12 cellular contexts compared by ENCODE assay signal in the genomic region with DNA sequence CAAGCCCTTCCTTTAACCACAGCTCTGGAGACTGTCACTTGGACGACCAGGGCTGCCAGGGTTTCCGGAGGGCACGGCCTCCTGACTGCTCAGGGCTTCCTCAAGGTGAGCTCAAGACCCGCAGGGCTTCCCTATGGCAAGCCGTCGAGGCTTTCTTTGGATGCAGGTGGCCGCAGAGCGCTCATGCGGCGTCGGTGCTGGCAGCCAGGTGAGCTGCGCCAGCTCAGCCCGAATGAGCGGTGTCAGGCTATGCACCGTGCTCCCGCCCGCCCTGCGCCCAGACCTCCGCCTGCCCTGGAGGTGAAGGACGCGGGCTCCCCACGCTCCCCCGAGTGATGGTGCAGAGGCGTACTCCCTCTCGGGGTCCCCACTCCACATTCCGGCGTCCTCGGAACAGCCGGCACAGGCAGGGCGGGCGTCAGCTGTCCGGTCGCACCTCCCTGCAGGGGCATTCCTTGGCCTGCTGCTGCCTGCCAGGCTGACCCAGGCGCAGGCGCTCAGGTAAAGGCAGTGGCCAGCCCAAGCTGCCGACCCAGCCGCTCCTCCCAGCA. TPM values are rescaled to one million over a fixed set of nuclear protein-coding genes. Genes with fewer than 3 reads are reported as not detected.
DNase-seq lines count a peak whose midpoint lies in the region; ATAC-seq and TF ChIP-seq lines count a peak whose summit lies in the region.
"Had no signal": no experiment of that assay in that cellular context is flagged by ENCODE, and none has a peak within 500 bp of the region (broad histone marks: within the 10 kb centered on the region; RNA-seq: fewer than 3 reads in every experiment).

No MANE protein-coding gene starts in this region.

- intact Hi-C loops in Right ventricle myocardium superior (cut with DNase I) (no loop called here), Right ventricle myocardium inferior (cut with DNase I) (no loop called here)

- TF ChIP-seq CTCF in fibroblast of villous mesenchyme (IDR thresholded peaks at IDR 0.05; ENCODE audit: insufficient read depth, low read depth, low read length), result no peak
- no peak for TF ChIP-seq CTCF in nephron progenitor cell (IDR thresholded peaks at IDR 0.05)
- TF ChIP-seq CTCF in GM10266 (IDR thresholded peaks at IDR 0.05; ENCODE audit: control insufficient read depth, insufficient read depth, low read depth, missing control alignments), result no peak

- H3K27ac Mint-ChIP-seq in nephron progenitor cell, result no peak overlapping the region
- H3K27ac Mint-ChIP-seq in activated T-cell treated with anti-CD3 and anti-CD28 coated beads, Interleukin-2, amount 50 U/mL, for 72 hours, result no peak overlapping the region
- H3K27ac Mint-ChIP-seq: activated naive CD8-positive, alpha-beta T cell treated with anti-CD3 and anti-CD28 coated beads, Interleukin-2, amount 10 ng/mL, durations not matched to agents 7 days and 5 days; T-helper 17 cell had no signal

- H3K4me3 Mint-ChIP-seq in nephron progenitor cell, result peak overlapping the region; percentile 87
- no peak overlapping the region for H3K4me3 Mint-ChIP-seq in activated T-cell treated with anti-CD3 and anti-CD28 coated beads, Interleukin-2, amount 50 U/mL, for 72 hours
- H3K4me3 Mint-ChIP-seq: T-helper 17 cell had no signal

- H3K27me3 Mint-ChIP-seq in nephron progenitor cell (ENCODE audit: low read depth, poor library complexity), result peaks cover 85% of the 10 kb centered on the region
- H3K27me3 Mint-ChIP-seq in activated T-cell treated with anti-CD3 and anti-CD28 coated beads, Interleukin-2, amount 50 U/mL, for 72 hours (ENCODE audit: low read depth), result peaks cover 25% of the 10 kb centered on the region

- no peaks in the 10 kb centered on the region for H3K36me3 Mint-ChIP-seq in nephron progenitor cell (ENCODE audit: low read depth)
- no peaks in the 10 kb centered on the region for H3K36me3 Mint-ChIP-seq in activated T-cell treated with anti-CD3 and anti-CD28 coated beads, Interleukin-2, amount 50 U/mL, for 72 hours (ENCODE audit: insufficient read depth in 2 of 2)
- H3K36me3 Mint-ChIP-seq: activated naive CD8-positive, alpha-beta T cell treated with anti-CD3 and anti-CD28 coated beads, Interleukin-2, amount 10 ng/mL, durations not matched to agents 7 days and 5 days had no signal

- H3K4me3 ChIP-seq in fibroblast of villous mesenchyme (ENCODE audit: low read depth, low read length), result peak overlapping the region; percentile 60

- peak; percentile 40 for ATAC-seq in Right ventricle myocardium superior (ENCODE audit: poor library complexity)
- no peak for ATAC-seq in Right ventricle myocardium inferior
- ATAC-seq in activated T-cell treated with anti-CD3 and anti-CD28 coated beads, Interleukin-2, amount 50 U/mL, for 72 hours (replicated peaks in 1 of 2), result no peak
- no peak for ATAC-seq in GM18498 (IDR thresholded peaks at IDR 0.05; ENCODE audit: unreplicated experiment)
- ATAC-seq: T-helper 17 cell had no signal

- DNase-seq in Right ventricle myocardium superior, result no peak
- no peak for DNase-seq in Right ventricle myocardium inferior (ENCODE audit: missing footprints)
- no peak for DNase-seq in fibroblast of villous mesenchyme (ENCODE audit: low read depth)
- DNase-seq in nephron progenitor cell, result peak; percentile 35
- no peak for DNase-seq in stimulated activated CD4-positive, alpha-beta T cell treated with anti-CD3 and anti-CD28 coated beads, Interleukin-4, amount 100 ng/mL, for 24 hours
- DNase-seq in activated T-cell treated with anti-CD3 and anti-CD28 coated beads, Interleukin-2, amount 50 U/mL, for 72 hours, result no peak
- no peak for DNase-seq in GM10266 (ENCODE audit: extremely low spot score)
- DNase-seq: activated naive CD8-positive, alpha-beta T cell treated with anti-CD3 and anti-CD28 coated beads, Interleukin-2, amount 10 ng/mL, durations not matched to agents 7 days and 5 days; NCI-H1694 treated with DMSO at 0.1 percent for 48 hours; T-helper 17 cell had no signal

- no peaks in the 10 kb centered on the region for H3K9me3 Mint-ChIP-seq in nephron progenitor cell
- H3K9me3 Mint-ChIP-seq in activated T-cell treated with anti-CD3 and anti-CD28 coated beads, Interleukin-2, amount 50 U/mL, for 72 hours, result no peaks in the 10 kb centered on the region
- H3K9me3 Mint-ChIP-seq: activated naive CD8-positive, alpha-beta T cell treated with anti-CD3 and anti-CD28 coated beads, Interleukin-2, amount 10 ng/mL, durations not matched to agents 7 days and 5 days had no signal

- peaks cover 33% of the 10 kb centered on the region for H3K4me1 Mint-ChIP-seq in nephron progenitor cell
- no peaks in the 10 kb centered on the region for H3K4me1 Mint-ChIP-seq in activated T-cell treated with anti-CD3 and anti-CD28 coated beads, Interleukin-2, amount 50 U/mL, for 72 hours (ENCODE audit: low read depth)

RNA-seq across cellular contexts. Expression of a gene that starts 20.8 kb away (rescaled TPM):
- total RNA-seq in Right ventricle myocardium superior (94.6 TPM), Right ventricle myocardium inferior (132 TPM), fibroblast of villous mesenchyme (821 and 1,150 TPM in 2 replicates)
- total RNA-seq in activated T-cell treated with anti-CD3 and anti-CD28 coated beads, Interleukin-2, amount 50 U/mL, for 72 hours, result 1 to 10 TPM; 4.3 to 5.2 TPM

RNA-seq across cellular contexts. Expression of a gene that starts 33.0 kb away (rescaled TPM):
- 0.91 TPM for total RNA-seq in Right ventricle myocardium superior
- 1.7 TPM for total RNA-seq in Right ventricle myocardium inferior
- not detected in 2 replicates for total RNA-seq in fibroblast of villous mesenchyme
- total RNA-seq in activated T-cell treated with anti-CD3 and anti-CD28 coated beads, Interleukin-2, amount 50 U/mL, for 72 hours, result not detected
- total RNA-seq: activated naive CD8-positive, alpha-beta T cell treated with anti-CD3 and anti-CD28 coated beads, Interleukin-2, amount 10 ng/mL, durations not matched to agents 7 days and 5 days; mononuclear cell; T-helper 17 cell had no signal

Comparison
In these comparisons a context has a peak if more than half of its experiments do, and no peak if none do; other contexts are left out.
1. RNA of a gene that starts 20.8 kb away (total RNA-seq): 821 to 1,150 TPM in fibroblast of villous mesenchyme, 132 TPM in Right ventricle myocardium inferior (single experiment) and 94.6 TPM in Right ventricle myocardium superior (single experiment); 4.3 to 5.2 TPM in activated T-cell treated with anti-CD3 and anti-CD28 coated beads, Interleukin-2, amount 50 U/mL, for 72 hours; every median in the first group is over 10 times any median in the second.